ENCODE assay signal across 8 cellular contexts in the genomic region with DNA sequence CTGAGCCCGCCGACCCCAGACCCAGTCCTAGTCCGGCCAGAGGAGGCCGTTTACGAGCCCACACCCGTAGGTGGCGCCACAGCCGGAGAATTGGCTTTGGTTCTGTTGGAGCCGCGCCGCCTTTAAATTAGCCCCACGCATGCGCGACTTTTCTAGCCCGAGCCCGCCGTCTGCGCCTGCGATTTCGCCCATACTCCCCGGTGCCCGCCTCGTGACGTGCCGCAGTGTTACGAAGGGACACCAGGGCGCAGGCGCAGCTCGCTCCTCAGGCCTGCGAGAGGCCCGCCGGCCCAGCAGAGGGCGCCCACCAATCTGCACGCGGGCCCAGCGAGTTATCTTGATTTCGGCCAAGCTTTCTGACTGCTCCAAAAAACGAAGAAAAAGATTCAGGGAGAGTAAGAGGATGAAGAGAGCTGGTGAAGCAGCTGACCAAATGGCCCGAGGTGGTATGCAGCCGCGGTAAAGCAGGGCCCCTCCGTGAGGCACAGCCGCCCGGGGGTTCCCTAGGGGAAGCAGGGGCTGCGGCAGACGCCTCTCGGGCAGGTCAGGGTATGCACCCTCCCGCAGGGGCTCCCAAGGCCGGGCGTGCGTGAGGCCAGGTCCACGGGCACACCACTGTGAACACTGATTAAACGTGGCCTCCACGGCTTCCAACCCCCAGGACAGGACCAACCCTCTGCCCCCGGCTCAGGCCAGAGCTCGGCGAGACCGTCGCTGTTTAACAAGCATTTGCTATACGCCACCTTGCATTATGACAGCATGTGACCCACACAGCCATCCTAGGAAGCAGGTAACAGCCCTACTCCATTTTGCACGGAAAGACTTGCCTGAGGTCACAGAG. TPM values are rescaled to one million over a fixed set of nuclear protein-coding genes. Genes with fewer than 3 reads are reported as not detected.
DNase-seq lines count a peak whose midpoint lies in the region; ATAC-seq and TF ChIP-seq lines count a peak whose summit lies in the region.

No MANE protein-coding gene starts in this region.

- peaks cover 0 to 27% of the 10 kb centered on the region in 2 donors for H3K36me3 ChIP-seq in adrenal gland (replicated peaks in 1 of 2)

- H3K4me1 ChIP-seq in adrenal gland (replicated peaks in 1 of 2): peaks cover 15 to 24% of the 10 kb centered on the region in 2 donors

- peak in 1 of 2 donors; percentile 72 for TF ChIP-seq POLR2A in adrenal gland (IDR thresholded peaks at IDR 0.05)

- H3K27me3 ChIP-seq in adrenal gland: no peaks in the 10 kb centered on the region

- intact Hi-C loops in adrenal gland (cut with DNase I): loop anchor here (5.0 to 10.0 kb wide), 3 partner anchors 57 to 230 kb away; no protein-coding TSS in a partner anchor
- intact Hi-C loops in left cardiac atrium (cut with DNase I): loop anchor here (5.0 to 10.0 kb wide), 2 partner anchors 230 to 237 kb away; no protein-coding TSS in a partner anchor
- intact Hi-C loops in posterior vena cava (cut with DNase I): loop anchor here (5.0 to 10.0 kb wide), 2 partner anchors 230 to 523 kb away; no protein-coding TSS in a partner anchor

- H3K9me3 ChIP-seq in adrenal gland (replicated peaks in 1 of 3): no peaks in the 10 kb centered on the region

- DNase-seq in GM12865 (ENCODE audit: low read depth): peak; percentile 98
- peak; percentile 99 for DNase-seq in NCI-H1105 treated with DMSO at 0.1 percent for 48 hours (lab: John Stamatoyannopoulos, UW)
- DNase-seq in SW 1271 (lab: John Stamatoyannopoulos, UW): peak; percentile 88 to 95
- peak; percentile 98 to 99 (median 99) for DNase-seq in adrenal gland
- DNase-seq in left cardiac atrium: peak; percentile 98
- peak; percentile 100 for DNase-seq in posterior vena cava (ENCODE audit: low spot score)
- DNase-seq in ureter (ENCODE audit: low spot score): peak; percentile 98

- ATAC-seq in HG02642 (IDR thresholded peaks at IDR 0.05; ENCODE audit: poor library complexity, unreplicated experiment) (peak; percentile 92), left cardiac atrium (peak; percentile 95 to 98)

- TF ChIP-seq CTCF in GM12865 (IDR thresholded peaks at IDR 0.05; ENCODE audit: insufficient read depth, low read depth, low read length, missing control alignments): peak; percentile 77
- peak; percentile 81 to 96 (median 91) for TF ChIP-seq CTCF in adrenal gland (IDR thresholded peaks at IDR 0.05)

- H3K4me3 ChIP-seq in GM12865 (ENCODE audit: low read depth, low read length): peak overlapping the region; percentile 84
- H3K4me3 ChIP-seq in adrenal gland: peak overlapping the region; percentile 43 to 87 (median 71)

- peak overlapping the region; percentile 50 to 91 (median 87) for H3K27ac ChIP-seq in adrenal gland

- 0 to 1% (median 1%) methylated on average over 27 to 61 of the region's 61 CpGs for WGBS in adrenal gland, 4 donors

RNA-seq across cellular contexts. Expression of gene RPN1, which starts 32.8 kb away (rescaled TPM):
- total RNA-seq in adrenal gland (100 to 1,000 TPM; 136 to 299 (median 227) TPM), left cardiac atrium (100 to 1,000 TPM; 139 to 170 TPM), posterior vena cava (100 to 1,000 TPM; 144 to 155 TPM), ureter (180 TPM)
- polyA plus RNA-seq in adrenal gland: 100 to 1,000 TPM in 1 of 3 donors, 10 to 100 TPM in 2; 35.9 to 280 (median 92.1) TPM

Comparison
In these comparisons a context has a peak if more than half of its experiments do, and no peak if none do; other contexts are left out.
1. Peak in every context shown above with its lines: DNase-seq, ATAC-seq, H3K4me3 ChIP-seq and H3K27ac ChIP-seq.